In the genomic region with DNA sequence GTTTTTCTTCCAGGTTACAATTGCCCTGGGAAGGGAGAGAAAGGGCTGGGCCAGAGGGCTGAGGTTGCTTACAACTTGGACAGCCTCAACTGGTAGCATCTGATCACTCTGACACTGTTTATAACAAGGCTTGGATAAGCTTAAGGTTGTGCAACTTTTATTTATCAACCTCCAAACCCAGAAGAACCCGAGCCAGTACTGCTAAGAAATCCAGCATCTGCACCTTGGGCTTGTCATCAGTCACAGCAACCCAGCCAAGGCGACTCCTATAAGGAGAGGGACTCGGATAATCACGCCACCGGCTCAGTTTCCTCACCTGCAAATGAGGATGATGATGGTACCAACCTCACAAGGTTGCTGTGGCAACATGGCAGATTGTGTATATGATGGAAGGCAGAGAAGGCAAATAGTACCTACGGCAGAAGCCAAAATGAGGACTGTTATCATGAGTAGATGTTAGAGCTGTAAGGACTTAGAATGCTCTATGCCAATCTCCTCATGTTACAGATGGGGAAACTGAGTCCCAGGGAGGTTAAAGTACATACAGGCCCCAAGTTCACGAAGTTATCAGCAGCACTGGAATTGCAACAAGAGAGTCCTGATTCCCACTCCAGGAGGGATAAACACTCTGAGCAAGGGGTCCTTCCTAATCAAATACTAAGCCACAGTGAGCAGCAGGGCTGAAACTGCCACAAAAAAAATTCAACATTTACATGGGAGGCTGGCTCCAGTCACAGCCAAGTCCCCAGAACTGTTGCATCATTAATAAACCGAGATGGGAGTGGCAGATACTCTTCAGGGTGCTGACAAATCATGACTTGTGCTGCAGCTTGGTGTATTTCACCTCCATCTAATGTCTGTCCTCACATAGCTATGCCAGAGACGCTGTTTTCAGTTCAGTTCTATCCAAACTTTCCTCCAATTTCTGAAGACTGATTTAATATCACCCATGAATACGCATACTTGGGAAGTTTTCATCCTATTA, we compare ENCODE assay signal across 15 cellular contexts. TPM values are rescaled to one million over a fixed set of nuclear protein-coding genes. Genes with fewer than 3 reads are reported as not detected.
DNase-seq lines count a peak whose midpoint lies in the region; ATAC-seq, FAIRE-seq and TF ChIP-seq lines count a peak whose summit lies in the region.
"Had no signal": no experiment of that assay in that cellular context is flagged by ENCODE, and none has a peak within 500 bp of the region (broad histone marks: within the 10 kb centered on the region; RNA-seq: fewer than 3 reads in every experiment).

No MANE protein-coding gene starts in this region.

- H3K79me2 ChIP-seq in PC-3 (ENCODE audit: low read length): peaks cover 54% of the 10 kb centered on the region

- H3K27ac Mint-ChIP-seq in osteocyte (ENCODE audit: unreplicated experiment): peak overlapping the region; percentile 82
- H3K27ac Mint-ChIP-seq: activated B cell treated with CpG ODN at 0.5 μM for 24 hours, endodermal cell had no signal

- peak overlapping the region in 7 of 11 experiments; percentile 72 to 95 (median 82); a peak in 10 of 22 replicates for H3K4me2 ChIP-seq in BLaER1 treated with 17β-estradiol and CSF1 and Interleukin-3, amounts not matched to agents 10 nM and 100 nM
- H3K4me2 ChIP-seq in PC-3 (ENCODE audit: low read length): peak overlapping the region; percentile 69; the same call in 1 of the 2 replicates

- no peaks in the 10 kb centered on the region for H3K27me3 Mint-ChIP-seq in osteocyte (ENCODE audit: unreplicated experiment)

- FAIRE-seq in HTR-8/SVneo (lab: Jason Lieb, UNC): no peak
- no peak for FAIRE-seq in kidney (lab: Jason Lieb, UNC)

- peak overlapping the region in 2 of 11 experiments; percentile 73 to 76; a peak in 4 of 22 replicates for H3K27ac ChIP-seq in BLaER1 treated with 17β-estradiol and CSF1 and Interleukin-3, amounts not matched to agents 10 nM and 100 nM
- H3K27ac ChIP-seq in PC-3 (ENCODE audit: low read length) (no peak overlapping the region), kidney (ENCODE audit: low read depth in 2 of 2, low read length in 2 of 2) (no peak overlapping the region)
- no peak overlapping the region for H3K27ac ChIP-seq in effector memory CD4-positive, alpha-beta T cell (ENCODE audit: insufficient read depth, low read length, poor library complexity, severe bottlenecking)
- H3K27ac ChIP-seq: BLaER1, spleen had no signal

- no peaks in the 10 kb centered on the region for H3K9me3 ChIP-seq in BLaER1 treated with 17β-estradiol and CSF1 and Interleukin-3, amounts not matched to agents 10 nM and 100 nM (replicated peaks in 1 of 11)
- H3K9me3 ChIP-seq in PC-3 (ENCODE audit: low read length) (no peaks in the 10 kb centered on the region), kidney (ENCODE audit: control insufficient read depth in 1 of 2, low read length in 2 of 2) (no peaks in the 10 kb centered on the region)
- H3K9me3 ChIP-seq in effector memory CD4-positive, alpha-beta T cell (ENCODE audit: control insufficient read depth, low read length): no peaks in the 10 kb centered on the region
- H3K9me3 ChIP-seq: BLaER1, spleen had no signal

- no peak overlapping the region for H3K4me3 Mint-ChIP-seq in osteocyte (ENCODE audit: unreplicated experiment)
- H3K4me3 Mint-ChIP-seq: activated B cell treated with CpG ODN at 0.5 μM for 24 hours, endodermal cell had no signal

- H3K9me2 ChIP-seq in PC-3 (replicated peaks; ENCODE audit: low read length): no peaks in the 10 kb centered on the region

- peaks cover 18 to 43% (median 21%) of the 10 kb centered on the region in 10 experiments for H3K4me1 ChIP-seq in BLaER1 treated with 17β-estradiol and CSF1 and Interleukin-3, amounts not matched to agents 10 nM and 100 nM
- H3K4me1 ChIP-seq in PC-3 (ENCODE audit: insufficient read depth, low read length) (peaks cover 31% of the 10 kb centered on the region), kidney (ENCODE audit: control insufficient read depth in 1 of 2, insufficient read depth in 1 of 2, low read depth in 1 of 2, low read length in 2 of 2) (peaks cover 23 to 42% of the 10 kb centered on the region in 2 donors)
- no peaks in the 10 kb centered on the region for H3K4me1 ChIP-seq in effector memory CD4-positive, alpha-beta T cell (ENCODE audit: control insufficient read depth, insufficient read depth, low read length, poor library complexity, severe bottlenecking)

- CTCF ChIA-PET in PC-3 (lab: Charles Lee): interaction anchor here (0.6 kb wide), 1 partner anchor 35 kb away, joined by 3 read pairs; no protein-coding TSS in a partner anchor

- DNase-seq in PC-3: peak; percentile 62
- DNase-seq in fibroblast of peridontal ligament (ENCODE audit: extremely low read depth): peak; percentile 23
- DNase-seq in osteocyte (ENCODE audit: extremely low spot score, unreplicated experiment): no peak
- no peak for DNase-seq in HTR-8/SVneo (ENCODE audit: insufficient read length, low spot score)
- DNase-seq in stimulated activated CD4-positive, alpha-beta T cell treated with anti-CD3 and anti-CD28 coated beads, Interleukin-4, amount 100 ng/mL, for 4 hours: no peak
- DNase-seq in effector memory CD4-positive, alpha-beta T cell: no peak
- DNase-seq in kidney: no peak
- DNase-seq: activated B cell treated with CpG ODN at 0.5 μM for 24 hours; activated gamma-delta T cell treated with Interleukin-2 at 50 U/mL for 16 hours; endodermal cell; left colon; spleen; stimulated activated naive CD8-positive, alpha-beta T cell treated with anti-CD3 and anti-CD28 coated beads, Interleukin-15, Interleukin-2, amounts not matched to agents 100 U/mL and 50 U/mL, for 24 hours had no signal

- no peaks in the 10 kb centered on the region for H3K36me3 Mint-ChIP-seq in osteocyte (ENCODE audit: unreplicated experiment)

- no TSS peak for BruUV-seq in PC-3 (replicated peaks; lab: Mats Ljungman, UMichigan)

- peak overlapping the region in 1 of 11 experiments; percentile 63; a peak in 1 of 22 replicates for H3K9ac ChIP-seq in BLaER1 treated with 17β-estradiol and CSF1 and Interleukin-3, amounts not matched to agents 10 nM and 100 nM
- H3K9ac ChIP-seq in PC-3 (ENCODE audit: low read length) (no peak overlapping the region), kidney (ENCODE audit: low read length in 2 of 2) (no peak overlapping the region)
- H3K9ac ChIP-seq: BLaER1 had no signal

- H4K20me1 ChIP-seq in BLaER1 treated with 17β-estradiol and CSF1 and Interleukin-3, amounts not matched to agents 10 nM and 100 nM: peaks cover 0 to 4% (median 0%) of the 10 kb centered on the region in 11 experiments; a peak in 3 of 22 replicates
- H4K20me1 ChIP-seq in PC-3 (ENCODE audit: low read length): no peaks in the 10 kb centered on the region
- H4K20me1 ChIP-seq: BLaER1 had no signal

- POLR2A ChIA-PET in PC-3 (lab: Charles Lee; ENCODE audit: unreplicated experiment): interaction anchor here (0.6 kb wide), 3 partner anchors 18 to 134 kb away, joined by 3 to 4 read pairs (median 4); no protein-coding TSS in a partner anchor

- no peak overlapping the region for H2AFZ ChIP-seq in PC-3 (ENCODE audit: low read length)

- no peaks in the 10 kb centered on the region for H3K36me3 ChIP-seq in BLaER1 treated with 17β-estradiol and CSF1 and Interleukin-3, amounts not matched to agents 10 nM and 100 nM
- H3K36me3 ChIP-seq in PC-3 (ENCODE audit: low read depth, low read length) (no peaks in the 10 kb centered on the region), kidney (ENCODE audit: control insufficient read depth in 1 of 2, insufficient read depth in 2 of 2, low read length in 2 of 2) (no peaks in the 10 kb centered on the region)
- no peaks in the 10 kb centered on the region for H3K36me3 ChIP-seq in effector memory CD4-positive, alpha-beta T cell (ENCODE audit: control insufficient read depth, insufficient read depth, low read length)
- H3K36me3 ChIP-seq: BLaER1, spleen had no signal

- H3K4me1 Mint-ChIP-seq in osteocyte (ENCODE audit: unreplicated experiment): peaks cover 77% of the 10 kb centered on the region
- H3K4me1 Mint-ChIP-seq: activated B cell treated with CpG ODN at 0.5 μM for 24 hours had no signal

- intact Hi-C loops in PC-3 (cut with micrococcal nuclease) (no loop called here), kidney (cut with DNase I) (no loop called here)

- H3F3A ChIP-seq in PC-3 (ENCODE audit: low read length, unreplicated experiment): no peaks in the 10 kb centered on the region

- H3K4me3 ChIP-seq in BLaER1 treated with 17β-estradiol and CSF1 and Interleukin-3, amounts not matched to agents 10 nM and 100 nM: no peak overlapping the region
- H3K4me3 ChIP-seq in PC-3 (ENCODE audit: low read length) (no peak overlapping the region), kidney (ENCODE audit: low read length in 2 of 2) (no peak overlapping the region)
- H3K4me3 ChIP-seq in effector memory CD4-positive, alpha-beta T cell (ENCODE audit: insufficient read depth, low read depth, low read length, poor library complexity, severe bottlenecking): no peak overlapping the region
- H3K4me3 ChIP-seq: BLaER1, spleen had no signal

- H3K9me3 Mint-ChIP-seq in osteocyte (ENCODE audit: unreplicated experiment): no peaks in the 10 kb centered on the region
- H3K9me3 Mint-ChIP-seq: activated B cell treated with CpG ODN at 0.5 μM for 24 hours, endodermal cell had no signal

- H3K27me3 ChIP-seq in BLaER1 treated with 17β-estradiol and CSF1 and Interleukin-3, amounts not matched to agents 10 nM and 100 nM: 0 out of 22 replicates have a peak, but pooled peaks cover 0 to 7% (median 0%) of the 10 kb centered on the region in 11 experiments
- no peaks in the 10 kb centered on the region for H3K27me3 ChIP-seq in PC-3 (ENCODE audit: low read length)
- no peaks in the 10 kb centered on the region for H3K27me3 ChIP-seq in effector memory CD4-positive, alpha-beta T cell (replicated peaks; ENCODE audit: control insufficient read depth, insufficient read depth, low read length, poor library complexity, severe bottlenecking)
- H3K27me3 ChIP-seq: BLaER1 had no signal

- ATAC-seq in PC-3: 0 out of 2 replicates have a peak, but pooled peaks have one; percentile 12
- ATAC-seq: left colon; stimulated activated naive CD8-positive, alpha-beta T cell treated with anti-CD3 and anti-CD28 coated beads, Interleukin-15, Interleukin-2, amounts not matched to agents 100 U/mL and 50 U/mL, for 24 hours had no signal

- TF ChIP-seq CTCF in PC-3 (conservative IDR thresholded peaks at IDR 0.05; ENCODE audit: low read depth, low read length): no peak
- no peak for TF ChIP-seq CTCF in osteocyte (IDR thresholded peaks at IDR 0.05)
- no peak for TF ChIP-seq CTCF in kidney (IDR thresholded peaks at IDR 0.05; ENCODE audit: borderline replicate concordance, extremely low read depth, insufficient read depth)

RNA-seq across cellular contexts. Expression of a gene that starts 24.4 kb away (rescaled TPM):
- total RNA-seq in PC-3 (2014; rRNA removed) (9.8 and 11.0 TPM in 2 replicates), osteocyte (20.2 and 21.1 TPM in 2 replicates), kidney (28.8 TPM)
- polyA plus RNA-seq in kidney (ENCODE audit: insufficient read depth, low read depth, low replicate concordance): 2.9 TPM
- total RNA-seq: activated B cell treated with CpG ODN at 0.5 μM for 24 hours had no signal

Comparison
In these comparisons a context has a peak if more than half of its experiments do, and no peak if none do; other contexts are left out.
1. DNase-seq: peak in PC-3 (single experiment) and fibroblast of peridontal ligament (single experiment); none in osteocyte (single experiment), HTR-8/SVneo (single experiment), stimulated activated CD4-positive, alpha-beta T cell treated with anti-CD3 and anti-CD28 coated beads, Interleukin-4, amount 100 ng/mL, for 4 hours (0 of 2), effector memory CD4-positive, alpha-beta T cell (0 of 3) and kidney (single experiment).